In the genomic region with DNA sequence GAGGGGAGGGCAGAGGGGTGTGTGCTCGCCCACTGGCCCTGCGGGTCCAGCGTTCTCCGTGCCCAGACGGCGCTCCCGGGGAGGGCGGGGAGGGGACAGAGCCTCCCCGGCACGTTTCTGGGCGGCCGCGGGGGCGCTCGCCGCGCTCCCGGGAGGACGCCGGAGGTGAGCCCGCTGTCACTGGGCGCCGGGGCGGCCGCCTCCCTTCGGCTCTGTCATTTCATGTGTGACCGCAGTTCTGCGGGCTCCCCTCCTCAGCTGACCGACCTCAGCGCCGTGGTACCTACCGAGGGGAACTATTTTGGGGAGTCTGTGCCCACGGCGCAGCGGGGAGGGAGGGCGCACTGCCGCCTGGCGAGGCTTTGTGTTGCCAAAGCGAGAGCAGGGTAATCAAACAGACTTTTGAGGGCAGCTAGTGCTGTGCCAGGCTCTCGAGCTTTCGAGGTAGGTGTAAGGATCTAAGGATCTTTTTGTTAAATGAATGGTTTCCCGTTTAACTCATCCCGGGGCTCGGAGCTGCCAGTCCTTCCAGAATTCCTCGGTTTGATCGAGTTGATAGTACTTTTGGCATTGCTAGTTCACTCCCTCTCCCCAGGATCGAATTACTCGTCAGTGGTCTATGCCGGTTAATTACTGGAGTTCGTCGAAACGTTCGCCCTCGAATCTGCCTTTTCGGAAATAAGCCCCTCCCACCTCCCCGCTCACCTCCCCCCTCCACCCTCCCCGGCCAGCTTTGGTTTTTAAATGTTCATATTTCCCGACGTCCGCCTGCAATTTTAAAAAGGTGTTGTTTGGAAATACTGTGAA, we compare ENCODE assay signal across 7 cellular contexts. TPM values are rescaled to one million over a fixed set of nuclear protein-coding genes. Genes with fewer than 3 reads are reported as not detected.
DNase-seq lines count a peak whose midpoint lies in the region; ATAC-seq and TF ChIP-seq lines count a peak whose summit lies in the region.

No MANE protein-coding gene starts in this region.

- peak overlapping the region; percentile 93 for H3K27ac ChIP-seq in colonic mucosa

- peak; percentile 17 for TF ChIP-seq CTCF in colonic mucosa (IDR thresholded peaks at IDR 0.05)

- ATAC-seq in GM18498 (IDR thresholded peaks at IDR 0.05; ENCODE audit: unreplicated experiment) (peak; percentile 63), HG02623 (IDR thresholded peaks at IDR 0.05; ENCODE audit: unreplicated experiment) (peak; percentile 46)

- H3K4me3 ChIP-seq in colonic mucosa: peak overlapping the region; percentile 51

- peak; percentile 81 for DNase-seq in NCI-H146 (lab: John Stamatoyannopoulos, UW)
- peak; percentile 72 to 75 for DNase-seq in activated CD4-positive, alpha-beta T cell treated with anti-CD3 and anti-CD28 coated beads for 4 hours
- DNase-seq in colonic mucosa: peak; percentile 74
- DNase-seq in left kidney (ENCODE audit: low read depth, low spot score): peak; percentile 82
- DNase-seq in stimulated activated CD4-positive, alpha-beta T cell treated with anti-CD3 and anti-CD28 coated beads, Interleukin-2, amount 100 ng/mL, for 4 hours (ENCODE audit: low read depth): peak; percentile 57

- no peaks in the 10 kb centered on the region for H3K9me3 ChIP-seq in colonic mucosa

- no peaks in the 10 kb centered on the region for H3K27me3 ChIP-seq in colonic mucosa

- peak overlapping the region; percentile 95 to 98 for H3K9ac ChIP-seq in colonic mucosa (ENCODE audit: low read depth in 2 of 2, low read length in 2 of 2)

- H3K36me3 ChIP-seq in colonic mucosa: no peaks in the 10 kb centered on the region

- H3K4me1 ChIP-seq in colonic mucosa: peaks cover 8% of the 10 kb centered on the region

- intact Hi-C loops in colonic mucosa (cut with DNase I): loop anchor here (5.0 kb wide), 2 partner anchors 134 to 339 kb away; no protein-coding TSS in a partner anchor

RNA-seq across cellular contexts. Expression of gene ARID5B, which starts 1.9 kb away (rescaled TPM):
- total RNA-seq in colonic mucosa: 10 to 100 TPM; 18.8 to 27.2 TPM

Comparison
In these comparisons a context has a peak if more than half of its experiments do, and no peak if none do; other contexts are left out.
1. Peak in every context shown above with its lines: DNase-seq, ATAC-seq, H3K4me3 ChIP-seq and H3K27ac ChIP-seq.